ENCODE assay signal across 1 cellular context in genomic region chr2:152183381-152184073, GRCh38.
TF ChIP-seq lines count a peak whose summit lies in the region.

No MANE protein-coding gene starts in this region.

TF ChIP-seq in SK-N-SH, 30 proteins besides CTCF, POLR2A, EP300 and RAD21 (continued from another document):
- TF ChIP-seq MAX (IDR thresholded peaks at IDR 0.05; ENCODE audit: low read depth) (no peak), FOSL2 (IDR thresholded peaks at IDR 0.05; ENCODE audit: borderline replicate concordance, low read depth) (no peak), USF1 (IDR thresholded peaks at IDR 0.05; ENCODE audit: borderline replicate concordance, low read depth) (no peak)
